ENCODE assay signal across 10 cellular contexts in the genomic region with DNA sequence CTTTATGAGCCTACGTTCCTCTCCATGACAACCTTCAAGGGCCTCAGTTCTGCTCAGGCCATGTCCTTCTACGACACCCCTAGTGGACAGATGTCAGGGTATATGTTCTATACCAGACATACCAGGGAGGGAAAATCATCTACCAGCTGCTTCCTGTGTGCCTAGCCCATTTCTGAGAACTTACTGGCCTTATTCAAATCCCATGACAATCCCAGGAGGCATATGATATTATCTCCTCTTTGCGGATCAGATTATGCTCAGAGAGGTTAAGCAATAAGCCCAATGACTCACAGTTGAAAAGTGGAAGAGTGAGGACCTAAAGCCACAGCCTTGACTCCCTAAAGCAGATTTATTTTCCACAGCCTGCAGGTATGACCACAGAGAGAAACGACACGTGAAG.
A peak's percentile ranks its signal among the peaks of the same experiment; 100 is the strongest.
DNase-seq lines count a peak whose midpoint lies in the region; ATAC-seq and TF ChIP-seq lines count a peak whose summit lies in the region.
"Had no signal": no experiment of that assay in that cellular context is flagged by ENCODE, and none has a peak within 500 bp of the region (broad histone marks: within the 10 kb centered on the region; RNA-seq: fewer than 3 reads in every experiment).

No MANE protein-coding gene starts in this region.

- no peak for TF ChIP-seq CTCF in esophagus muscularis mucosa (IDR thresholded peaks at IDR 0.05)
- TF ChIP-seq CTCF in lower leg skin (IDR thresholded peaks at IDR 0.05), result no peak

- H3K27ac ChIP-seq in GM23248, result peak overlapping the region; percentile 49
- peak overlapping the region; percentile 36 to 61 (median 56) for H3K27ac ChIP-seq in esophagus muscularis mucosa (replicated peaks in 1 of 4)
- H3K27ac ChIP-seq: ascending aorta had no signal

- TF ChIP-seq POLR2A in esophagus muscularis mucosa (IDR thresholded peaks at IDR 0.05; ENCODE audit: low read depth), result no peak
- TF ChIP-seq POLR2A in lower leg skin (IDR thresholded peaks at IDR 0.05), result no peak

- peak; percentile 88 for DNase-seq in GM23248
- no peak for DNase-seq in esophagus muscularis mucosa (ENCODE audit: extremely low spot score)
- DNase-seq in renal cortical epithelial cell (ENCODE audit: low read depth), result peak; percentile 36
- DNase-seq in lower leg skin (ENCODE audit: low spot score in 2 of 2), result no peak
- no peak for DNase-seq in NK-92 (lab: John Stamatoyannopoulos, UW; ENCODE audit: unreplicated experiment)
- DNase-seq in effector memory CD8-positive, alpha-beta T cell, result no peak
- DNase-seq in NCI-H2107 (lab: John Stamatoyannopoulos, UW), result no peak

- H2AFZ ChIP-seq in GM23248, result no peak overlapping the region

- peak overlapping the region; percentile 19; the same call in 1 of the 2 replicates for H3K9ac ChIP-seq in GM23248

- H3K4me3 ChIP-seq in GM23248, result no peak overlapping the region
- no peak overlapping the region for H3K4me3 ChIP-seq in esophagus muscularis mucosa
- no peak overlapping the region for H3K4me3 ChIP-seq in lower leg skin (ENCODE audit: low read depth, poor library complexity, severe bottlenecking)
- H3K4me3 ChIP-seq: ascending aorta had no signal

- H3K27ac Mint-ChIP-seq in effector memory CD8-positive, alpha-beta T cell, result no peak overlapping the region

- WGBS in GM23248 (ENCODE audit: low coverage in 1 of 2, low lambda C conversion rate in 2 of 2, missing lambda C conversion rate in 2 of 2), 2 experiments, result 25 to 28% methylated on average over 5 of the region's 5 CpGs
- WGBS in esophagus muscularis mucosa, result 73% methylated on average over 5 of the region's 5 CpGs
- 47 to 51% methylated on average over 5 of the region's 5 CpGs for WGBS in lower leg skin, 2 donors

- no peak for ATAC-seq in effector memory CD8-positive, alpha-beta T cell (replicated peaks)
- ATAC-seq: left lobe of liver had no signal

- H3K36me3 ChIP-seq in GM23248 (ENCODE audit: low read depth) (no peaks in the 10 kb centered on the region), esophagus muscularis mucosa (peaks cover 0 to 11% (median 0%) of the 10 kb centered on the region in 4 donors)
- H3K36me3 ChIP-seq: ascending aorta had no signal

- no peak overlapping the region for H3K4me3 Mint-ChIP-seq in effector memory CD8-positive, alpha-beta T cell

- H3K27me3 Mint-ChIP-seq in effector memory CD8-positive, alpha-beta T cell, result no peaks in the 10 kb centered on the region

- no peaks in the 10 kb centered on the region for H4K20me1 ChIP-seq in GM23248 (ENCODE audit: insufficient read depth)

- H3K4me1 ChIP-seq in GM23248 (ENCODE audit: insufficient read depth), result peaks cover 24% of the 10 kb centered on the region
- H3K4me1 ChIP-seq in esophagus muscularis mucosa, result peaks cover 20 to 50% (median 28%) of the 10 kb centered on the region in 4 donors

- intact Hi-C loops in esophagus muscularis mucosa (cut with DNase I), result no loop called here
- intact Hi-C loops in lower leg skin (cut with DNase I; ENCODE audit: low total_unique reads), result no loop called here

- H3K9me3 ChIP-seq in GM23248 (ENCODE audit: low read depth) (no peaks in the 10 kb centered on the region), esophagus muscularis mucosa (no peaks in the 10 kb centered on the region)
- H3K9me3 ChIP-seq: ascending aorta had no signal

- H3K79me2 ChIP-seq in GM23248 (ENCODE audit: insufficient read depth), result no peaks in the 10 kb centered on the region

- no peaks in the 10 kb centered on the region for H3K9me2 ChIP-seq in GM23248 (ENCODE audit: insufficient read depth)

- TF ChIP-seq EP300 in esophagus muscularis mucosa (IDR thresholded peaks at IDR 0.05), result no peak

- H3K4me2 ChIP-seq in GM23248 (ENCODE audit: unreplicated experiment), result peak overlapping the region; percentile 16

- H3K27me3 ChIP-seq in GM23248 (replicated peaks; ENCODE audit: insufficient read depth) (no peaks in the 10 kb centered on the region), esophagus muscularis mucosa (no peaks in the 10 kb centered on the region)
- H3K27me3 ChIP-seq: ascending aorta had no signal

- in situ Hi-C loops in GM23248 (cut with MboI), result no loop called here

- H3K4me1 Mint-ChIP-seq in effector memory CD8-positive, alpha-beta T cell (ENCODE audit: low read depth in 2 of 2), result no peaks in the 10 kb centered on the region

- H3K36me3 Mint-ChIP-seq in effector memory CD8-positive, alpha-beta T cell (ENCODE audit: insufficient read depth), result peaks cover 3% of the 10 kb centered on the region

- peaks cover 5% of the 10 kb centered on the region; the same call in 1 of the 2 replicates for H3F3A ChIP-seq in GM23248 (ENCODE audit: insufficient read depth)

- peaks cover 0 to 2% of the 10 kb centered on the region in 2 donors for H3K9me3 Mint-ChIP-seq in effector memory CD8-positive, alpha-beta T cell

TF ChIP-seq in PFSK-1, 5 proteins besides CTCF, POLR2A, EP300 and RAD21:
- TF ChIP-seq SIN3A (IDR thresholded peaks at IDR 0.05; ENCODE audit: borderline replicate concordance, insufficient read depth, low read length) (0 out of 2 replicates have a peak, but pooled peaks have one; percentile 23), POLR2AphosphoS5 (IDR thresholded peaks at IDR 0.05; ENCODE audit: low read depth, low read length) (0 out of 2 replicates have a peak, but pooled peaks have one; percentile 30), FOXP2 (optimal IDR thresholded peaks at IDR 0.05; ENCODE audit: borderline replicate concordance, extremely low read depth, extremely low read length, insufficient read depth) (no peak)

Comparison
In these comparisons a context has a peak if more than half of its experiments do, and no peak if none do; other contexts are left out.
1. DNase-seq: peak in GM23248 (single experiment) and renal cortical epithelial cell (single experiment); none in esophagus muscularis mucosa (single experiment), lower leg skin (0 of 2), NK-92 (single experiment), effector memory CD8-positive, alpha-beta T cell (0 of 3) and NCI-H2107 (single experiment).